In the genomic region with DNA sequence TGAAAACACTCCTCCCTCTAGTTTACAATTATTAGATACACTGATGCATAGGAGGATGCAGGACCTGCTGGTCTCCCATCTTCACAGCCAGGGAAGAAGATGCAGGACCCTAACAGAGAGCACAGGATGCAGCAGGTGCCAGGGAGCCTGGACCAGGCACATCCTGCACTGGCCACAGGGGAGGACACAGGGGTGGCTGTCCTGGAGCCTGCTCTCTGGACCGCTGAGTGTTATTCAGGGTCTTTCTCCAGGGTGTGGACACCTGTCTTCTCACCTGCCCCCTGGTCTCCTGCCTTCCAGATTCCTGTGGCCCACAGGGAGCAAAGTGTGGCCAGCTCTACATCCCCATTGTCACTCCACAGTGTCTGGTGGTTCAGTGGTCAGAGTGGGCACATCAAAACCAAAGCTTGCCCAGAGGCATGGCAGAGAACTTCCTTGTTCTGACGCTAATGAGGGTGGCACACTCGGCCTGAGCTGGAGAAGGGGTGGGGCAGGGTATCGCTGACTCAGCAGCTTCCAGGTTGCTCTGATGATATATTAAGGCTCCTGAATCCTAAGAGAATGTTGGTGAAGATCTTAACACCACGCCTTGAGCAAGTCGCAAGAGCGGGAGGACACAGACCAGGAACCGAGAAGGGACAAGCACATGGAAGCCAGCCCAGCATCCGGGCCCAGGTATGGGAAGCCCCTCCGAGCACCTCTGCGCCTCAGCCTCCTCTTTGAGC, we compare ENCODE assay signal across 15 cellular contexts. TPM values are rescaled to one million over a fixed set of nuclear protein-coding genes. Genes with fewer than 3 reads are reported as not detected.
DNase-seq lines count a peak whose midpoint lies in the region; ATAC-seq, FAIRE-seq and TF ChIP-seq lines count a peak whose summit lies in the region.
"Had no signal": no experiment of that assay in that cellular context is flagged by ENCODE, and none has a peak within 500 bp of the region (broad histone marks: within the 10 kb centered on the region; RNA-seq: fewer than 3 reads in every experiment).

A gene (plus strand): TSS at position 564 of the 725 bp plus-strand sequence. CDS start 83 bp downstream, at position 647.

- H3K27me3 ChIP-seq in K562 (ENCODE audit: control insufficient read depth in 2 of 2, insufficient read depth in 2 of 2, low read length in 2 of 2): peaks cover 0 to 11% of the 10 kb centered on the region in 2 experiments; a peak in 2 of 5 replicates

- H3K27ac ChIP-seq in K562 (ENCODE audit: extremely low read depth, low read depth, low read length): no peak within 1 kb of the TSS

- no peak for TF ChIP-seq POLR2A in K562 (conservative IDR thresholded peaks at IDR 0.05)

- H3K4me3 ChIP-seq in K562: no peak within 1 kb of the TSS

- intact Hi-C loops in K562 (cut with micrococcal nuclease): no loop called here

- H3K36me3 Mint-ChIP-seq in stimulated activated naive CD8-positive, alpha-beta T cell treated with anti-CD3 and anti-CD28 coated beads, Interleukin-15, Interleukin-2, amounts not matched to agents 100 ng/mL and 50 ng/mL, for 24 hours (ENCODE audit: low read depth): no peaks in the 10 kb centered on the region
- H3K36me3 Mint-ChIP-seq in glutamatergic neuron (ENCODE audit: unreplicated experiment): no peaks in the 10 kb centered on the region

- H3K4me2 ChIP-seq in K562 (ENCODE audit: insufficient read depth, low read length): no peak within 1 kb of the TSS

- no peak for DNase-seq in stimulated activated naive CD8-positive, alpha-beta T cell treated with anti-CD3 and anti-CD28 coated beads, Interleukin-15, Interleukin-2, amounts not matched to agents 100 U/mL and 50 U/mL, for 24 hours
- DNase-seq in K562 (ENCODE audit: extremely low read depth in 1 of 4, low spot score in 3 of 4) (no peak), mesenteric fat pad (ENCODE audit: low spot score) (no peak), activated gamma-delta T cell (lab: John Stamatoyannopoulos, UW) (no peak), glutamatergic neuron (no peak)
- DNase-seq: amygdala; effector CD4-positive, alpha-beta T cell; NCI-H2081 treated with DMSO at 0.1 percent for 48 hours; occipital lobe; T-helper 2 cell had no signal

- CTCF ChIA-PET in K562 (lab: Yijun Ruan, JAX; ENCODE audit: low intra/inter-chr PET ratio): no interaction called here

- H3K9ac ChIP-seq in K562 (ENCODE audit: insufficient read depth in 1 of 2, low read depth in 2 of 2, low read length in 2 of 2): no peak within 1 kb of the TSS

- ATAC-seq in stimulated activated naive CD8-positive, alpha-beta T cell treated with anti-CD3 and anti-CD28 coated beads, Interleukin-15, Interleukin-2, amounts not matched to agents 100 U/mL and 50 U/mL, for 24 hours: no peak
- ATAC-seq in K562: no peak
- ATAC-seq in GM19351 (IDR thresholded peaks at IDR 0.05; ENCODE audit: unreplicated experiment): no peak
- no peak for ATAC-seq in HG02870 (IDR thresholded peaks at IDR 0.05; ENCODE audit: unreplicated experiment)
- ATAC-seq: left lobe of liver had no signal

- POLR2A ChIA-PET in K562 (lab: Yijun Ruan, JAX): no interaction called here

- no peaks in the 10 kb centered on the region for H3K9me1 ChIP-seq in K562 (ENCODE audit: control insufficient read depth, insufficient read depth, low read length)

- H3K4me1 ChIP-seq in K562 (replicated peaks in 1 of 2; ENCODE audit: control insufficient read depth in 2 of 2, insufficient read depth in 2 of 2, low read length in 2 of 2): peaks cover 0 to 4% of the 10 kb centered on the region in 2 experiments; a peak in 3 of 5 replicates

- no peaks in the 10 kb centered on the region for H3K79me2 ChIP-seq in K562 (ENCODE audit: control insufficient read depth, insufficient read depth, low read length)

- H3K27me3 Mint-ChIP-seq in stimulated activated naive CD8-positive, alpha-beta T cell treated with anti-CD3 and anti-CD28 coated beads, Interleukin-15, Interleukin-2, amounts not matched to agents 100 ng/mL and 50 ng/mL, for 24 hours: peaks cover 7% of the 10 kb centered on the region
- H3K27me3 Mint-ChIP-seq in glutamatergic neuron (ENCODE audit: unreplicated experiment): peaks cover 6% of the 10 kb centered on the region

- no peak for FAIRE-seq in K562 (lab: Jason Lieb, UNC)

- in situ Hi-C loops in K562 (cut with MboI): no loop called here

- H3K27ac Mint-ChIP-seq in stimulated activated naive CD8-positive, alpha-beta T cell treated with anti-CD3 and anti-CD28 coated beads, Interleukin-15, Interleukin-2, amounts not matched to agents 100 ng/mL and 50 ng/mL, for 24 hours: peak within 1 kb of the TSS; percentile 78
- H3K27ac Mint-ChIP-seq in glutamatergic neuron (ENCODE audit: unreplicated experiment): no peak within 1 kb of the TSS

- no peaks in the 10 kb centered on the region for H3K36me3 ChIP-seq in K562 (ENCODE audit: control insufficient read depth, insufficient read depth, low read length)

- H3K4me1 Mint-ChIP-seq in stimulated activated naive CD8-positive, alpha-beta T cell treated with anti-CD3 and anti-CD28 coated beads, Interleukin-15, Interleukin-2, amounts not matched to agents 100 ng/mL and 50 ng/mL, for 24 hours (ENCODE audit: low read depth): peaks cover 27% of the 10 kb centered on the region
- H3K4me1 Mint-ChIP-seq in glutamatergic neuron (ENCODE audit: low read depth, unreplicated experiment): peaks cover 15% of the 10 kb centered on the region

- no peak for TF ChIP-seq RAD21 in K562 (CRISPR knock-in tag; conservative IDR thresholded peaks at IDR 0.05 in 1 of 2, IDR thresholded peaks at IDR 0.05 in 1 of 2)

- no peaks in the 10 kb centered on the region for H3K9me3 ChIP-seq in K562 (replicated peaks; ENCODE audit: control insufficient read depth, insufficient read depth, low read depth, low read length)

- H2AFZ ChIP-seq in K562 (ENCODE audit: low read depth, low read length): no peak within 1 kb of the TSS

- no peaks in the 10 kb centered on the region for H3K9me3 Mint-ChIP-seq in stimulated activated naive CD8-positive, alpha-beta T cell treated with anti-CD3 and anti-CD28 coated beads, Interleukin-15, Interleukin-2, amounts not matched to agents 100 ng/mL and 50 ng/mL, for 24 hours
- H3K9me3 Mint-ChIP-seq in glutamatergic neuron (ENCODE audit: unreplicated experiment): peaks cover 3% of the 10 kb centered on the region

- no peak for TF ChIP-seq EP300 in K562 (IDR thresholded peaks at IDR 0.05; ENCODE audit: low read length)

- BruUV-seq in K562 (replicated peaks; lab: Mats Ljungman, UMichigan): no TSS peak

- no peak within 1 kb of the TSS for H3K4me3 Mint-ChIP-seq in stimulated activated naive CD8-positive, alpha-beta T cell treated with anti-CD3 and anti-CD28 coated beads, Interleukin-15, Interleukin-2, amounts not matched to agents 100 ng/mL and 50 ng/mL, for 24 hours
- H3K4me3 Mint-ChIP-seq in glutamatergic neuron (ENCODE audit: unreplicated experiment): no peak within 1 kb of the TSS

- no peaks in the 10 kb centered on the region for H4K20me1 ChIP-seq in K562 (replicated peaks; ENCODE audit: control insufficient read depth, insufficient read depth, low read length)

- 2% methylated on average over 7 of the region's 11 CpGs for WGBS in K562 (ENCODE audit: insufficient coverage, low coverage, missing lambda C conversion rate)

- TF ChIP-seq CTCF in K562 (IDR thresholded peaks at IDR 0.05 in 2 of 3, conservative IDR thresholded peaks at IDR 0.05 in 1 of 3; ENCODE audit: insufficient read depth in 2 of 3, low read depth in 1 of 3, low read length in 3 of 3) (no peak), glutamatergic neuron (IDR thresholded peaks at IDR 0.05; ENCODE audit: partially characterized antibody, unreplicated experiment) (no peak)

TF ChIP-seq in K562, 482 proteins besides CTCF, POLR2A, EP300 and RAD21 (continues in another document):
- 0 out of 2 replicates have a peak, but pooled peaks have one; percentile 9 for TF ChIP-seq CTBP1 (IDR thresholded peaks at IDR 0.05; ENCODE audit: borderline replicate concordance)
- no peak for TF ChIP-seq HDGF (IDR thresholded peaks at IDR 0.05)
- TF ChIP-seq, protein P1, sequence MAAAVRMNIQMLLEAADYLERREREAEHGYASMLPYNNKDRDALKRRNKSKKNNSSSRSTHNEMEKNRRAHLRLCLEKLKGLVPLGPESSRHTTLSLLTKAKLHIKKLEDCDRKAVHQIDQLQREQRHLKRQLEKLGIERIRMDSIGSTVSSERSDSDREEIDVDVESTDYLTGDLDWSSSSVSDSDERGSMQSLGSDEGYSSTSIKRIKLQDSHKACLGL (CRISPR knock-in tag; IDR thresholded peaks at IDR 0.05; ENCODE audit: borderline replicate concordance, poor library complexity, severe bottlenecking): no peak
- TF ChIP-seq FIP1L1 (IDR thresholded peaks at IDR 0.05; ENCODE audit: low read depth, low read length, poor library complexity, severe bottlenecking): no peak
- TF ChIP-seq FOXP1 (CRISPR knock-in tag; IDR thresholded peaks at IDR 0.05): no peak
- TF ChIP-seq MAFF (IDR thresholded peaks at IDR 0.05; ENCODE audit: low read length): peak; percentile 92
- TF ChIP-seq NCOA2 (IDR thresholded peaks at IDR 0.05; ENCODE audit: partially characterized antibody in 2 of 2): no peak

RNA-seq across cellular contexts. Expression of the gene that starts here (rescaled TPM):
- not detected in 2 replicates for total RNA-seq in K562 (2011; cell fraction: chromatin; rRNA removed; ENCODE audit: low replicate concordance)
- not detected in 2 replicates for total RNA-seq in K562 (2011; cell fraction: nucleolus; rRNA removed)
- total RNA-seq in K562 (2011; cell fraction: nucleoplasm; rRNA removed): not detected in 2 replicates
- total RNA-seq in K562 (2014; rRNA removed): not detected in 2 replicates
- not detected in 2 replicates for total RNA-seq in K562 (2014; rRNA removed; fragmentation: Illumina TruSeq; extraction: Trizol)
- not detected in 2 replicates for total RNA-seq in K562 (2015; rRNA removed; fragmentation: Illumina TruSeq; extraction: Trizol)
- not detected in 2 replicates for total RNA-seq in K562 (2021)
- not detected in 2 replicates for polyA plus RNA-seq in K562 (2011; rRNA removed)
- not detected in 2 replicates for polyA plus RNA-seq in K562 (2011; cell fraction: cytosol; rRNA removed)
- polyA plus RNA-seq in K562 (2011; cell fraction: nucleus; rRNA removed): not detected in 2 replicates
- not detected in 2 replicates for polyA plus RNA-seq in K562 (2012)
- not detected in 2 replicates for polyA plus RNA-seq in K562 (2014; fragmentation: Illumina TruSeq; extraction: Trizol)
- polyA plus RNA-seq in K562 (2014; fragmentation: Nextera tagmentation; extraction: Ambion mirVana): under 1 TPM in 1 of 2 experiments, not detected in 1; 0.04 TPM
- polyA plus RNA-seq in K562 (2014; rRNA removed): not detected in 2 replicates
- not detected in 2 replicates for polyA minus RNA-seq in K562 (2011; rRNA and poly(A)+ RNA removed)
- not detected in 2 replicates for polyA minus RNA-seq in K562 (2011; cell fraction: cytosol; rRNA and poly(A)+ RNA removed)
- not detected in 2 replicates for polyA minus RNA-seq in K562 (2011; cell fraction: nucleus; rRNA and poly(A)+ RNA removed)
- 17.5 TPM for total RNA-seq in mesenteric fat pad
- not detected for total RNA-seq in glutamatergic neuron (ENCODE audit: unreplicated experiment)
- total RNA-seq: glomerular endothelial cell, occipital lobe had no signal

Comparison
In these comparisons a context has a peak if more than half of its experiments do, and no peak if none do; other contexts are left out.
1. RNA of the gene that starts here (total RNA-seq): 17.5 TPM in mesenteric fat pad (single experiment); not detected in K562 and not detected in glutamatergic neuron (single experiment); every median in the first group is over 10 times any median in the second.